14 cellular contexts compared by ENCODE assay signal in genomic region chr10:59623823-59624535, GRCh38.
A peak's percentile ranks its signal among the peaks of the same experiment; 100 is the strongest.
DNase-seq lines count a peak whose midpoint lies in the region; ATAC-seq and TF ChIP-seq lines count a peak whose summit lies in the region.
"Had no signal": no experiment of that assay in that cellular context is flagged by ENCODE, and none has a peak within 500 bp of the region (broad histone marks: within the 10 kb centered on the region; RNA-seq: fewer than 3 reads in every experiment).

No MANE protein-coding gene starts in this region.

- no peak for TF ChIP-seq POLR2A in heart left ventricle (IDR thresholded peaks at IDR 0.05)

- peak overlapping the region; percentile 87 for H2AFZ ChIP-seq in osteoblast (ENCODE audit: low read length)

- no peak overlapping the region for H3K4me3 Mint-ChIP-seq in Caco-2 (ENCODE audit: unreplicated experiment)
- H3K4me3 Mint-ChIP-seq in naive thymus-derived CD8-positive, alpha-beta T cell = no peak overlapping the region
- no peak overlapping the region for H3K4me3 Mint-ChIP-seq in activated naive CD8-positive, alpha-beta T cell treated with anti-CD3 and anti-CD28 coated beads, Interleukin-2, amount 50 U/mL, for 24 hours

- no peaks in the 10 kb centered on the region for H3K27me3 ChIP-seq in A673 (replicated peaks; ENCODE audit: insufficient read depth, low read depth, low read length, poor library complexity)
- no peaks in the 10 kb centered on the region for H3K27me3 ChIP-seq in ascending aorta
- no peaks in the 10 kb centered on the region for H3K27me3 ChIP-seq in heart left ventricle
- no peaks in the 10 kb centered on the region for H3K27me3 ChIP-seq in osteoblast (ENCODE audit: insufficient read depth, low read length)
- no peaks in the 10 kb centered on the region for H3K27me3 ChIP-seq in Caco-2 (replicated peaks; ENCODE audit: control insufficient read depth, insufficient read depth, low read length)

- BruUV-seq in A673 (replicated peaks; lab: Mats Ljungman, UMichigan) (no TSS peak), Caco-2 (replicated peaks; lab: Mats Ljungman, UMichigan) (no TSS peak)

- no peaks in the 10 kb centered on the region for H3K79me2 ChIP-seq in osteoblast (ENCODE audit: insufficient read depth, low read length)

- ATAC-seq in heart left ventricle (peak in 3 of 4 donors; percentile 27 to 56 (median 30)), GM21526 (IDR thresholded peaks at IDR 0.05; ENCODE audit: low FRiP score, unreplicated experiment) (no peak)
- ATAC-seq in naive thymus-derived CD8-positive, alpha-beta T cell = no peak
- no peak for ATAC-seq in activated naive CD8-positive, alpha-beta T cell treated with anti-CD3 and anti-CD28 coated beads, Interleukin-2, amount 50 U/mL, for 24 hours

- DNase-seq in A673 (ENCODE audit: low spot score) (peak; percentile 23), ascending aorta (ENCODE audit: low spot score in 2 of 2) (no peak), heart left ventricle (peak in 3 of 5 donors; percentile 44 to 55 (median 50)), osteoblast (ENCODE audit: insufficient read length, low spot score, missing footprints) (no peak), Caco-2 (no peak)
- DNase-seq in naive thymus-derived CD8-positive, alpha-beta T cell = no peak
- DNase-seq in activated naive CD8-positive, alpha-beta T cell treated with anti-CD3 and anti-CD28 coated beads, Interleukin-2, amount 50 U/mL, for 24 hours = no peak
- DNase-seq: C1 segment of cervical spinal cord, DMS153, H7, MM.1S, NCI-H2081 treated with DMSO at 0.1 percent for 48 hours, NCI-H510A treated with DMSO at 0.1 percent for 48 hours had no signal

- no peaks in the 10 kb centered on the region for H3K9me3 ChIP-seq in A673 (ENCODE audit: low read depth, low read length, poor library complexity, severe bottlenecking)
- no peaks in the 10 kb centered on the region for H3K9me3 ChIP-seq in ascending aorta
- peaks cover 0 to 3% (median 0%) of the 10 kb centered on the region in 12 donors for H3K9me3 ChIP-seq in heart left ventricle
- H3K9me3 ChIP-seq in osteoblast (ENCODE audit: low read depth, low read length) = no peaks in the 10 kb centered on the region
- H3K9me3 ChIP-seq in Caco-2 = no peaks in the 10 kb centered on the region

- H3K4me1 ChIP-seq in A673 (ENCODE audit: insufficient read depth, low read length, poor library complexity, severe bottlenecking) (no peaks in the 10 kb centered on the region), ascending aorta (peaks cover 0 to 3% of the 10 kb centered on the region in 2 donors), heart left ventricle (peaks cover 0 to 15% (median 0%) of the 10 kb centered on the region in 12 donors), osteoblast (ENCODE audit: insufficient read depth, low read length) (peaks cover 2% of the 10 kb centered on the region), Caco-2 (peaks cover 3% of the 10 kb centered on the region; the same call in 1 of the 2 replicates)

- no peaks in the 10 kb centered on the region for H3K9me3 Mint-ChIP-seq in Caco-2 (ENCODE audit: unreplicated experiment)
- H3K9me3 Mint-ChIP-seq in naive thymus-derived CD8-positive, alpha-beta T cell = no peaks in the 10 kb centered on the region
- H3K9me3 Mint-ChIP-seq in activated naive CD8-positive, alpha-beta T cell treated with anti-CD3 and anti-CD28 coated beads, Interleukin-2, amount 50 U/mL, for 24 hours = no peaks in the 10 kb centered on the region

- WGBS in heart left ventricle, 4 donors = 64 to 84% (median 67%) methylated on average over 7 of the region's 7 CpGs

- H3K4me3 ChIP-seq in A673 (ENCODE audit: low read depth, low read length, poor library complexity, severe bottlenecking) (no peak overlapping the region), ascending aorta (peak overlapping the region in 1 of 2 donors; percentile 47), heart left ventricle (peak overlapping the region in 5 of 12 donors; percentile 10 to 12 (median 11)), osteoblast (ENCODE audit: insufficient read depth, low read length) (peak overlapping the region; percentile 58), Caco-2 (ENCODE audit: low read depth, low read length) (no peak overlapping the region)

- no peaks in the 10 kb centered on the region for H3K36me3 ChIP-seq in A673 (ENCODE audit: insufficient read depth, low read length, poor library complexity, severe bottlenecking)
- H3K36me3 ChIP-seq in ascending aorta = no peaks in the 10 kb centered on the region
- H3K36me3 ChIP-seq in heart left ventricle = no peaks in the 10 kb centered on the region
- no peaks in the 10 kb centered on the region for H3K36me3 ChIP-seq in osteoblast (ENCODE audit: insufficient read depth, low read length)
- H3K36me3 ChIP-seq in Caco-2 (ENCODE audit: control insufficient read depth, insufficient read depth, low read length) = no peaks in the 10 kb centered on the region

- H3K27ac Mint-ChIP-seq in Caco-2 (ENCODE audit: unreplicated experiment) = no peak overlapping the region
- H3K27ac Mint-ChIP-seq in naive thymus-derived CD8-positive, alpha-beta T cell = no peak overlapping the region
- no peak overlapping the region for H3K27ac Mint-ChIP-seq in activated naive CD8-positive, alpha-beta T cell treated with anti-CD3 and anti-CD28 coated beads, Interleukin-2, amount 50 U/mL, for 24 hours

- H4K20me1 ChIP-seq in osteoblast (ENCODE audit: insufficient read depth, low read length) = no peaks in the 10 kb centered on the region

- H3K4me1 Mint-ChIP-seq in Caco-2 (ENCODE audit: low read depth, unreplicated experiment) = peaks cover 6% of the 10 kb centered on the region
- peaks cover 2 to 5% (median 4%) of the 10 kb centered on the region in 4 donors for H3K4me1 Mint-ChIP-seq in naive thymus-derived CD8-positive, alpha-beta T cell
- no peaks in the 10 kb centered on the region for H3K4me1 Mint-ChIP-seq in activated naive CD8-positive, alpha-beta T cell treated with anti-CD3 and anti-CD28 coated beads, Interleukin-2, amount 50 U/mL, for 24 hours

- H3K27ac ChIP-seq in A673 (ENCODE audit: low read depth, low read length, poor library complexity, severe bottlenecking) (no peak overlapping the region), ascending aorta (peak overlapping the region; percentile 15 to 63), heart left ventricle (peak overlapping the region in 6 of 12 donors; percentile 31 to 72 (median 60)), osteoblast (ENCODE audit: low read depth, low read length) (no peak overlapping the region)

- TF ChIP-seq CTCF in A673 (conservative IDR thresholded peaks at IDR 0.05; ENCODE audit: low read depth, low read length) (no peak), ascending aorta (IDR thresholded peaks at IDR 0.05) (no peak), heart left ventricle (IDR thresholded peaks at IDR 0.05) (no peak), osteoblast (IDR thresholded peaks at IDR 0.05; ENCODE audit: extremely low read depth, low read depth, low read length) (no peak), Caco-2 (IDR thresholded peaks at IDR 0.05; ENCODE audit: insufficient read depth in 1 of 2, low read depth in 1 of 2, low read length in 1 of 2, severe bottlenecking in 1 of 2, unreplicated experiment in 1 of 2) (no peak)

- no peaks in the 10 kb centered on the region for H3K36me3 Mint-ChIP-seq in Caco-2 (ENCODE audit: insufficient read depth, unreplicated experiment)
- no peaks in the 10 kb centered on the region for H3K36me3 Mint-ChIP-seq in naive thymus-derived CD8-positive, alpha-beta T cell
- H3K36me3 Mint-ChIP-seq in activated naive CD8-positive, alpha-beta T cell treated with anti-CD3 and anti-CD28 coated beads, Interleukin-2, amount 50 U/mL, for 24 hours (ENCODE audit: low read depth) = no peaks in the 10 kb centered on the region

- intact Hi-C loops in A673 (cut with micrococcal nuclease; ENCODE audit: unreplicated experiment) (loop anchor here (2.0 to 5.0 kb wide), 3 partner anchors 192 to 1092 kb away; no protein-coding TSS in a partner anchor), ascending aorta (cut with DNase I) (loop anchor here (2.0 to 10.0 kb wide), 5 partner anchors 409 to 842 kb away; no protein-coding TSS in a partner anchor), heart left ventricle (cut with DNase I) (loop anchor here (1.0 to 10.0 kb wide), 11 partner anchors 205 to 1021 kb away; partner anchors contain the start of gene CCDC6 (in 3 of the 10)), Caco-2 (cut with micrococcal nuclease; ENCODE audit: unreplicated experiment) (loop anchor here (5.0 to 10.0 kb wide), 2 partner anchors 811 to 1212 kb away; no protein-coding TSS in a partner anchor)

- POLR2A ChIA-PET in A673 (lab: Charles Lee; ENCODE audit: low non-redundant PET) (no interaction called here), Caco-2 (lab: Charles Lee) (no interaction called here)
- POLR2A ChIA-PET in naive thymus-derived CD8-positive, alpha-beta T cell (lab: Charles Lee) = no interaction called here

- H3K4me2 ChIP-seq in osteoblast (ENCODE audit: insufficient read depth, low read length) = peak overlapping the region; percentile 68

- CTCF ChIA-PET in A673 (lab: Charles Lee) = no interaction called here
- CTCF ChIA-PET in Caco-2 (lab: Charles Lee) = interaction anchor here (1.3 to 1.6 kb wide), 3 partner anchors 12 to 672 kb away, joined by 3 read pairs; no protein-coding TSS in a partner anchor

- H3K27me3 Mint-ChIP-seq in Caco-2 (ENCODE audit: insufficient read depth, unreplicated experiment) = peaks cover 6% of the 10 kb centered on the region
- H3K27me3 Mint-ChIP-seq in naive thymus-derived CD8-positive, alpha-beta T cell = peaks cover 0 to 4% (median 2%) of the 10 kb centered on the region in 5 donors
- H3K27me3 Mint-ChIP-seq in activated naive CD8-positive, alpha-beta T cell treated with anti-CD3 and anti-CD28 coated beads, Interleukin-2, amount 50 U/mL, for 24 hours = no peaks in the 10 kb centered on the region

Comparison
In these comparisons a context has a peak if more than half of its experiments do, and no peak if none do; other contexts are left out.
1. DNase-seq: peak in A673 (single experiment) and heart left ventricle (3 of 5); none in ascending aorta (0 of 2), osteoblast (single experiment), Caco-2 (0 of 2), naive thymus-derived CD8-positive, alpha-beta T cell (0 of 10) and activated naive CD8-positive, alpha-beta T cell treated with anti-CD3 and anti-CD28 coated beads, Interleukin-2, amount 50 U/mL, for 24 hours (single experiment).
2. H3K27ac ChIP-seq: peak in ascending aorta (2 of 2); none in A673 (single experiment) and osteoblast (single experiment).
3. ATAC-seq: peak in heart left ventricle (3 of 4); none in GM21526 (single experiment), naive thymus-derived CD8-positive, alpha-beta T cell (0 of 2) and activated naive CD8-positive, alpha-beta T cell treated with anti-CD3 and anti-CD28 coated beads, Interleukin-2, amount 50 U/mL, for 24 hours (single experiment).